In the genomic region with DNA sequence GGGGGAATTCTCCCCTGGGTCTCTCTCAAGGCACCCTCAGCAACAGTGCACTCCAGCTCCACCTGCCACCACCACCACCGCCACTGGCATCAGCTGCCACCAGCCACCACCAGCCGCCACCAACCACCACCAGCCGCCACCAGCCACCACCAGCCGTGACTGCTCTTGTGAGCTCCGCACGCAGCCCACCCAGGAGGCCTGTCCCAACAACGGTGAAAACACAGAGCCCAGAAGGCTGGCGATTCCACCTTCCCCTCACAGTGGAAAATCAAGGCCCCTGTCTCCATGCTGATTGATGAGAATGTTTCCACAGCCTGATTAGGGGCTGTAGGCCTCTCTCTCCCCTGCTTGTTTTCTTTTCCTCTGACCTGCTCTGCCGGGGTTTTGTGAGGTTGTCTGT, we compare ENCODE assay signal across 22 cellular contexts. TPM values are rescaled to one million over a fixed set of nuclear protein-coding genes. Genes with fewer than 3 reads are reported as not detected.
DNase-seq lines count a peak whose midpoint lies in the region; ATAC-seq and TF ChIP-seq lines count a peak whose summit lies in the region.
"Had no signal": no experiment of that assay in that cellular context is flagged by ENCODE, and none has a peak within 500 bp of the region (broad histone marks: within the 10 kb centered on the region; RNA-seq: fewer than 3 reads in every experiment).

No MANE protein-coding gene starts in this region.

- no peak overlapping the region for H2AFZ ChIP-seq in neuronal stem cell (ENCODE audit: low read length)

- peak overlapping the region; percentile 95 for H4K8ac ChIP-seq in neuronal stem cell (ENCODE audit: low read depth, low read length)

- peak overlapping the region; percentile 41 for H3K18ac ChIP-seq in neuronal stem cell (ENCODE audit: low read length)

- H2BK5ac ChIP-seq in neuronal stem cell (ENCODE audit: low read length), result no peak overlapping the region

- no peak overlapping the region for H3K23ac ChIP-seq in neuronal stem cell (ENCODE audit: low read depth, low read length, poor library complexity)

- no peaks in the 10 kb centered on the region for H3K79me1 ChIP-seq in neuronal stem cell (ENCODE audit: low read depth, low read length)

- no peaks in the 10 kb centered on the region for H3K36me3 ChIP-seq in neuronal stem cell (replicated peaks in 1 of 2; ENCODE audit: control insufficient read depth in 2 of 2, insufficient read depth in 2 of 2, low read length in 2 of 2)
- no peaks in the 10 kb centered on the region for H3K36me3 ChIP-seq in upper lobe of right lung
- H3K36me3 ChIP-seq: lower lobe of right lung, ovary, transverse colon had no signal

- no peak overlapping the region for H3K4me2 ChIP-seq in neuronal stem cell (ENCODE audit: insufficient read depth, low read length, poor library complexity, severe bottlenecking)
- H3K4me2 ChIP-seq: KMS-11 had no signal

- intact Hi-C loops in dorsolateral prefrontal cortex (cut with DNase I), result no loop called here
- intact Hi-C loops in upper lobe of right lung (cut with DNase I), result no loop called here

- peak; percentile 25 for DNase-seq in NCI-H748 (lab: John Stamatoyannopoulos, UW; ENCODE audit: unreplicated experiment)
- DNase-seq in NCI-H748 treated with DMSO at 0.1 percent for 48 hours (lab: John Stamatoyannopoulos, UW), result no peak
- DNase-seq in dorsolateral prefrontal cortex, result peak in 3 of 10 donors; percentile 59 to 66 (median 63)
- no peak for DNase-seq in neuronal stem cell (ENCODE audit: low spot score)
- DNase-seq in upper lobe of right lung, result peak; percentile 43
- no peak for DNase-seq in foreskin melanocyte
- DNase-seq in kidney glomerular epithelial cell (lab: John Stamatoyannopoulos, UW), result no peak
- no peak for DNase-seq in activated CD4-positive, CD25-positive, alpha-beta regulatory T cell treated with anti-CD3 and anti-CD28 coated beads, Interleukin-2, amount 50 U/mL, for 72 hours
- DNase-seq: activated CD4-positive, alpha-beta T cell treated with anti-CD3 and anti-CD28 coated beads, Interleukin-2, amount 50 U/mL, for 1 hour; activated naive CD8-positive, alpha-beta T cell treated with anti-CD3 and anti-CD28 coated beads, Interleukin-2, amount 50 U/mL, for 24 hours; COR-L47; lower lobe of right lung; NCI-H2081; NCI-H524 treated with DMSO at 0.1 percent for 48 hours; ovary; SHP77; stimulated activated CD4-positive, alpha-beta T cell treated with anti-CD3 and anti-CD28 coated beads, Interleukin-2, amount 100 ng/mL, for 24 hours; stimulated activated naive CD8-positive, alpha-beta T cell treated with anti-CD3 and anti-CD28 coated beads, Interleukin-15, Interleukin-2, amounts not matched to agents 100 U/mL and 50 U/mL, for 24 hours; transverse colon had no signal

- H3K27me3 ChIP-seq in dorsolateral prefrontal cortex, result no peaks in the 10 kb centered on the region
- no peaks in the 10 kb centered on the region for H3K27me3 ChIP-seq in neuronal stem cell (ENCODE audit: control insufficient read depth in 3 of 3, insufficient read depth in 3 of 3, low read depth in 1 of 3, low read length in 3 of 3)
- no peaks in the 10 kb centered on the region for H3K27me3 ChIP-seq in upper lobe of right lung
- H3K27me3 ChIP-seq: ovary, transverse colon had no signal

- peak overlapping the region; percentile 12 for H2BK12ac ChIP-seq in neuronal stem cell (ENCODE audit: low read length)

- TF ChIP-seq CTCF in dorsolateral prefrontal cortex (IDR thresholded peaks at IDR 0.05 in 54 of 56, conservative IDR thresholded peaks at IDR 0.05 in 2 of 56; ENCODE audit: low read depth in 1 of 56, partially characterized antibody in 56 of 56), result no peak
- no peak for TF ChIP-seq CTCF in upper lobe of right lung (IDR thresholded peaks at IDR 0.05)

- H4K91ac ChIP-seq in neuronal stem cell (ENCODE audit: low read depth, low read length, poor library complexity), result no peak overlapping the region

- peak overlapping the region; percentile 48 for H2AK5ac ChIP-seq in neuronal stem cell (ENCODE audit: low read depth, low read length)

- no peak overlapping the region for H3K4ac ChIP-seq in neuronal stem cell (ENCODE audit: low read length)

- H2BK120ac ChIP-seq in neuronal stem cell (ENCODE audit: low read depth, low read length), result no peak overlapping the region

- H3K4me3 ChIP-seq in dorsolateral prefrontal cortex (no peak overlapping the region), neuronal stem cell (ENCODE audit: low read length in 2 of 2) (no peak overlapping the region), upper lobe of right lung (no peak overlapping the region)
- H3K4me3 ChIP-seq: lower lobe of right lung, ovary, transverse colon had no signal

- WGBS in neuronal stem cell (ENCODE audit: extremely low coverage in 2 of 2, insufficient read length in 2 of 2, insufficient replicate concordance in 1 of 2), 2 donors, result no CpG with 5 or more reads among the region's 9 CpGs

- no peak overlapping the region for H3K9ac ChIP-seq in neuronal stem cell (ENCODE audit: low read depth, low read length, poor library complexity)
- H3K9ac ChIP-seq: KMS-11 had no signal

- no peak for ATAC-seq in upper lobe of right lung
- ATAC-seq: activated naive CD8-positive, alpha-beta T cell treated with anti-CD3 and anti-CD28 coated beads, Interleukin-2, amount 50 U/mL, for 24 hours; stimulated activated naive CD8-positive, alpha-beta T cell treated with anti-CD3 and anti-CD28 coated beads, Interleukin-15, Interleukin-2, amounts not matched to agents 100 U/mL and 50 U/mL, for 24 hours had no signal

- H3K27ac ChIP-seq in dorsolateral prefrontal cortex (peak overlapping the region in 58 of 59 donors; percentile 79 to 100 (median 96)), neuronal stem cell (replicated peaks; ENCODE audit: low read length) (no peak overlapping the region), upper lobe of right lung (no peak overlapping the region)
- H3K27ac ChIP-seq: KMS-11, lower lobe of right lung, ovary, transverse colon had no signal

- H3K14ac ChIP-seq in neuronal stem cell (ENCODE audit: low read length), result no peak overlapping the region

- H2BK15ac ChIP-seq in neuronal stem cell (ENCODE audit: low read length), result no peak overlapping the region

- H3K4me1 ChIP-seq in neuronal stem cell (ENCODE audit: control insufficient read depth in 2 of 2, insufficient read depth in 1 of 2, low read depth in 1 of 2, low read length in 2 of 2) (peaks cover 0 to 9% of the 10 kb centered on the region in 2 donors), upper lobe of right lung (no peaks in the 10 kb centered on the region)
- H3K4me1 ChIP-seq: lower lobe of right lung, transverse colon had no signal

- no peaks in the 10 kb centered on the region for H3K9me3 ChIP-seq in neuronal stem cell (replicated peaks in 1 of 2; ENCODE audit: control insufficient read depth in 2 of 2, insufficient read depth in 1 of 2, low read depth in 1 of 2, low read length in 2 of 2)
- H3K9me3 ChIP-seq in upper lobe of right lung, result no peaks in the 10 kb centered on the region
- H3K9me3 ChIP-seq: lower lobe of right lung, ovary, transverse colon had no signal

RNA-seq across cellular contexts. Expression of gene COBL, which starts 41.1 kb away (rescaled TPM):
- total RNA-seq in dorsolateral prefrontal cortex (100 to 1,000 TPM in 118 of 120 experiments, 10 to 100 TPM in 2; 94.0 to 204 (median 136) TPM), upper lobe of right lung (29.2 TPM)
- 1.5 TPM for polyA plus RNA-seq in neuronal stem cell (2013, experiment 1 of 2)
- polyA plus RNA-seq in neuronal stem cell (2013, experiment 2 of 2), result 1.5 TPM
- total RNA-seq: OCI-LY7 had no signal
- polyA plus RNA-seq: BJ had no signal

Comparison
In these comparisons a context has a peak if more than half of its experiments do, and no peak if none do; other contexts are left out.
1. DNase-seq: peak in NCI-H748 (single experiment) and upper lobe of right lung (single experiment); none in NCI-H748 treated with DMSO at 0.1 percent for 48 hours (single experiment), neuronal stem cell (single experiment), foreskin melanocyte (single experiment), kidney glomerular epithelial cell (single experiment) and activated CD4-positive, CD25-positive, alpha-beta regulatory T cell treated with anti-CD3 and anti-CD28 coated beads, Interleukin-2, amount 50 U/mL, for 72 hours (single experiment).
2. H3K27ac ChIP-seq: peak in dorsolateral prefrontal cortex (58 of 59); none in neuronal stem cell (single experiment) and upper lobe of right lung (single experiment).